Comparison of ENCODE assay signal across 18 cellular contexts in the genomic region with DNA sequence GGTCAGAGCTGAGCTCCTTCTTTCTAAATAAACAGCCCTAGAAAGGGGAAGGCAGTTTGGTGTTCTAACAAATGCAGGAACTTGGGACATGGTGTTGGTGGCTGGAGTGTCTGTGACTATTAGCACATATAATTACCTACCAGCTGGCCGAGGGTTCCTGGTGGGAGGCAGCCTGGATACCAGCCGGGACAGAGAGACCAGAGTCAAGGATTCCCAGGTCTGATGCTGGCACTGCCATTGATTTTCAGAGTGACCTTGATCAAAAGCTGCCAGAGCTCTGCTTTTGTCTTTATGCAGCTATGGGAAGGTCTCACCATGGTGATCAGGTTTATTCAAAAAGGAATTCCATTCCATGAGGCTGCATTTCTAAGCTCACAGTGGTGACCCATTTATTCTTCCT.
"Had no signal": no experiment of that assay in that cellular context is flagged by ENCODE, and none has a peak within 500 bp of the region (broad histone marks: within the 10 kb centered on the region; RNA-seq: fewer than 3 reads in every experiment).

No MANE protein-coding gene starts in this region.

- H3K27ac Mint-ChIP-seq: activated T-cell treated with anti-CD3 and anti-CD28 coated beads, Interleukin-2, amount 50 U/mL, for 72 hours; stimulated activated naive CD8-positive, alpha-beta T cell treated with anti-CD3 and anti-CD28 coated beads, Interleukin-15, amount 100 ng/mL, for 72 hours had no signal

- ATAC-seq: activated T-cell treated with anti-CD3 and anti-CD28 coated beads, Interleukin-2, amount 50 U/mL, for 72 hours; gastrocnemius medialis; left lung; sciatic nerve; stimulated activated naive CD8-positive, alpha-beta T cell treated with anti-CD3 and anti-CD28 coated beads, Interleukin-15, amount 100 ng/mL, for 72 hours had no signal

- H3K4me3 Mint-ChIP-seq: activated T-cell treated with anti-CD3 and anti-CD28 coated beads, Interleukin-2, amount 50 U/mL, for 72 hours; stimulated activated naive CD8-positive, alpha-beta T cell treated with anti-CD3 and anti-CD28 coated beads, Interleukin-15, amount 100 ng/mL, for 72 hours had no signal

- H3K9me3 ChIP-seq: gastrocnemius medialis, suprapubic skin had no signal

- H3K4me3 ChIP-seq: coronary artery, gastrocnemius medialis, left lung, smooth muscle cell, suprapubic skin, upper lobe of left lung had no signal

- H3K27me3 Mint-ChIP-seq: stimulated activated naive CD8-positive, alpha-beta T cell treated with anti-CD3 and anti-CD28 coated beads, Interleukin-15, amount 100 ng/mL, for 72 hours had no signal

- DNase-seq: activated CD4-positive, alpha-beta T cell treated with anti-CD3 and anti-CD28 coated beads for 1 hour; activated CD8-positive, alpha-beta memory T cell treated with anti-CD3 and anti-CD28 coated beads for 24 hours; activated CD8-positive, alpha-beta memory T cell treated with anti-CD3 and anti-CD28 coated beads, Interleukin-2, amount 50 U/mL, for 48 hours; activated effector memory CD4-positive, alpha-beta T cell treated with anti-CD3 and anti-CD28 coated beads, Interleukin-2, amount 50 U/mL, for 16 hours; activated naive CD4-positive, alpha-beta T cell treated with anti-CD3 and anti-CD28 coated beads, Interleukin-2, amount 50 U/mL, for 16 hours; activated T-cell treated with anti-CD3 and anti-CD28 coated beads, Interleukin-2, amount 50 U/mL, for 72 hours; aorta; gastrocnemius medialis; head of caudate nucleus; kidney; left lung; stimulated activated CD4-positive, alpha-beta T cell treated with anti-CD3 and anti-CD28 coated beads, Interleukin-4, amount 100 ng/mL, for 1 hour; stimulated activated naive CD8-positive, alpha-beta T cell treated with anti-CD3 and anti-CD28 coated beads, Interleukin-15, amount 100 ng/mL, for 72 hours; upper lobe of left lung had no signal

- H3K36me3 ChIP-seq: gastrocnemius medialis, left lung, suprapubic skin, upper lobe of left lung had no signal

- H3K4me1 ChIP-seq: gastrocnemius medialis, left lung had no signal

- H3K27ac ChIP-seq: coronary artery, gastrocnemius medialis, left lung, suprapubic skin, upper lobe of left lung had no signal
